Comparison of ENCODE assay signal across 16 cellular contexts in genomic region chr17:37480427-37480826, GRCh38.
"Had no signal": no experiment of that assay in that cellular context is flagged by ENCODE, and none has a peak within 500 bp of the region (broad histone marks: within the 10 kb centered on the region; RNA-seq: fewer than 3 reads in every experiment).

No MANE protein-coding gene starts in this region.

- DNase-seq: effector memory CD4-positive, alpha-beta T cell; glutamatergic neuron; kidney glomerular epithelial cell; naive thymus-derived CD4-positive, alpha-beta T cell; psoas muscle; spleen; stimulated activated CD4-positive, alpha-beta T cell treated with anti-CD3 and anti-CD28 coated beads, Interleukin-15, amount 100 ng/mL, for 24 hours; stimulated activated CD4-positive, alpha-beta T cell treated with anti-CD3 and anti-CD28 coated beads, Interleukin-1b, Interleukin-23, amount 100 ng/mL, for 48 hours; stimulated activated CD4-positive, alpha-beta T cell treated with anti-CD3 and anti-CD28 coated beads, Interleukin-4, amount 100 ng/mL, for 24 hours; transverse colon had no signal

- H3K4me1 Mint-ChIP-seq: stimulated activated memory B cell treated with anti-CD40 and anti-IgM and Interleukin-4, amounts not matched to agents 10 μg/mL and 1 μg/mL and 100 μg/mL, for 72 hours had no signal

- H3K27me3 ChIP-seq: esophagus muscularis mucosa, gastroesophageal sphincter, neutrophil, spleen, transverse colon had no signal

- H3K27ac ChIP-seq: esophagus muscularis mucosa, gastroesophageal sphincter, neutrophil, psoas muscle, spleen, thoracic aorta, transverse colon had no signal

- H3K4me3 Mint-ChIP-seq: naive thymus-derived CD4-positive, alpha-beta T cell; stimulated activated memory B cell treated with anti-CD40 and anti-IgM and Interleukin-4, amounts not matched to agents 10 μg/mL and 1 μg/mL and 100 μg/mL, for 72 hours; stimulated activated naive CD8-positive, alpha-beta T cell treated with anti-CD3 and anti-CD28 coated beads, Interleukin-15, Interleukin-2, amounts not matched to agents 100 ng/mL and 50 ng/mL, for 24 hours had no signal

- H3K9me3 ChIP-seq: esophagus muscularis mucosa, gastroesophageal sphincter, neutrophil, psoas muscle, spleen, thoracic aorta, transverse colon had no signal

- H3K9me3 Mint-ChIP-seq: naive thymus-derived CD4-positive, alpha-beta T cell; stimulated activated memory B cell treated with anti-CD40 and anti-IgM and Interleukin-4, amounts not matched to agents 10 μg/mL and 1 μg/mL and 100 μg/mL, for 72 hours; stimulated activated naive CD8-positive, alpha-beta T cell treated with anti-CD3 and anti-CD28 coated beads, Interleukin-15, Interleukin-2, amounts not matched to agents 100 ng/mL and 50 ng/mL, for 24 hours had no signal

- H3K4me1 ChIP-seq: spleen had no signal

- H3K4me3 ChIP-seq: esophagus muscularis mucosa, gastroesophageal sphincter, psoas muscle, spleen, thoracic aorta, transverse colon had no signal

- H3K27me3 Mint-ChIP-seq: naive thymus-derived CD4-positive, alpha-beta T cell; stimulated activated memory B cell treated with anti-CD40 and anti-IgM and Interleukin-4, amounts not matched to agents 10 μg/mL and 1 μg/mL and 100 μg/mL, for 72 hours; stimulated activated naive CD8-positive, alpha-beta T cell treated with anti-CD3 and anti-CD28 coated beads, Interleukin-15, Interleukin-2, amounts not matched to agents 100 ng/mL and 50 ng/mL, for 24 hours had no signal

- H3K27ac Mint-ChIP-seq: stimulated activated memory B cell treated with anti-CD40 and anti-IgM and Interleukin-4, amounts not matched to agents 10 μg/mL and 1 μg/mL and 100 μg/mL, for 72 hours; stimulated activated naive CD8-positive, alpha-beta T cell treated with anti-CD3 and anti-CD28 coated beads, Interleukin-15, Interleukin-2, amounts not matched to agents 100 ng/mL and 50 ng/mL, for 24 hours had no signal
